In the genomic region with DNA sequence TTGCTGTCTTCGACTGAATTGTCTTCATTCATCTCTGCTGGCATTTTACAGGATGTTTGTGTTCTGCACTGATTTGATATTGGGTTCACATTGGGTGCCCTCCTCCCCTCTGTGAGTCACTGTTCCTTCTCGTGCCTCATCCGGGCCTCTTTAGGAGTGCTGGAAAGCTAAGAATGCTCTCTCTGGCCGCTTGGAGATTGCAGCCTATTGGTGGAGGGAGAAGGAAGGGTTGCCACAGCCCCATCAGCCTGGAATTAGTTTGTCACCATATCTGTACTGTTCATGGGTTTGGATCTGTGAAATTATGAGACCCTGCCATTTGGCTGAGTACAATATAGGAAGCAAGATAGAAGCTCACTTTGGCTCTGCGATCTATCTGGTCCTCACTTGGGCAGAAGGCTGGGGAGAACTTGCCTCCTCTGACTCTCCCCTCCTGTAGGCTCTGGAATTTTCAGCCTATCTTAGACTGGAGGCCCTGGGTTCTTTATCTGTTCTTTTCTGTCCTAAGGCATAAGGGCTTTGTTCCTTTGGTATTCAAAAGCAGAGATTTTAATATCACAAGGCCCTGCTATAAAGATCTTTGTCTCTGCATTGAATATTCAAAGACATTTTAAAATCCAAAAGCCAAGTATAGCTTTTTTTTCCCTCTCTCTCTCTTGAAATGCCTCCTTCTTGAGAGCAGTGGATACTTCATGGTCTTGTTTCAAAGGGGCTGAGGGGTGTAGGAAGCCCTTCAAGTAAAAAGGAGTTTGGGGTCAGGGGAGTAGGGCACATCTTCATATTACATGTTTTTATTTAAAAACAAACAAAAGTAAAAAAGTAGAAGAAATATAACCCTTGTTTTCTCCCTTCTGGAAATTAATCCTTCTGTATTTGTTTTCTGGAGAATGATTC, we compare ENCODE assay signal across 19 cellular contexts.
DNase-seq lines count a peak whose midpoint lies in the region; FAIRE-seq and TF ChIP-seq lines count a peak whose summit lies in the region.
"Had no signal": no experiment of that assay in that cellular context is flagged by ENCODE, and none has a peak within 500 bp of the region (broad histone marks: within the 10 kb centered on the region; RNA-seq: fewer than 3 reads in every experiment).

No MANE protein-coding gene starts in this region.

- TF ChIP-seq POLR2A in H1 (IDR thresholded peaks at IDR 0.05; ENCODE audit: control extremely low read depth in 1 of 2, low read depth in 2 of 2, low read length in 2 of 2), result no peak

- CTCF ChIA-PET in H1 (lab: Charles Lee; ENCODE audit: partially characterized antibody), result interaction anchor here (0.6 to 1.5 kb wide), 5 partner anchors 9 to 259 kb away, joined by 3 to 6 read pairs (median 3); no protein-coding TSS in a partner anchor

- FAIRE-seq in H1 (lab: Jason Lieb, UNC), result no peak
- FAIRE-seq: A204.1 had no signal

- H4K5ac ChIP-seq in H1 (ENCODE audit: insufficient read length, low read depth, low read length), result no peak overlapping the region

- no peak for TF ChIP-seq RAD21 in H1 (IDR thresholded peaks at IDR 0.05 in 1 of 2, conservative IDR thresholded peaks at IDR 0.05 in 1 of 2; ENCODE audit: low read depth in 2 of 2, low read length in 2 of 2)

- H3K79me1 ChIP-seq in H1 (ENCODE audit: low read depth, low read length), result no peaks in the 10 kb centered on the region

- POLR2A ChIA-PET in H1 (lab: Charles Lee; ENCODE audit: partially characterized antibody), result no interaction called here

- no peak overlapping the region for H3K27ac ChIP-seq in H1 (ENCODE audit: low read depth, low read length)

- H4K20me1 ChIP-seq in H1 (replicated peaks in 1 of 2; ENCODE audit: control insufficient read depth in 1 of 2, insufficient read depth in 2 of 2, low read length in 2 of 2), result no peaks in the 10 kb centered on the region

- no peak overlapping the region; the same call in 1 of the 2 replicates for H3K18ac ChIP-seq in H1 (ENCODE audit: extremely low read depth, low read length)

- no peak overlapping the region for H3K9ac ChIP-seq in H1 (replicated peaks in 1 of 4; ENCODE audit: extremely low read depth in 1 of 4, low read depth in 3 of 4, low read length in 3 of 4)

- WGBS in H1 (ENCODE audit: extremely low coverage in 1 of 2, insufficient coverage in 1 of 2, insufficient read length in 1 of 2, insufficient replicate concordance in 2 of 2, low coverage in 1 of 2, low lambda C conversion rate in 2 of 2, missing lambda C conversion rate in 1 of 2), 2 experiments, result 86% methylated on average over 5 of the region's 5 CpGs; no CpG with 5 or more reads in 1 of the 2 experiments

- H2BK12ac ChIP-seq in H1 (ENCODE audit: low read depth, low read length), result no peak overlapping the region

- no peak overlapping the region for H2AFZ ChIP-seq in H1 (ENCODE audit: low read length)

- peak overlapping the region; percentile 11 to 40; a peak in 2 of 4 replicates for H3K4me2 ChIP-seq in H1 (ENCODE audit: insufficient read depth in 1 of 2, low read depth in 2 of 2, low read length in 2 of 2)

- no peak overlapping the region for H2BK5ac ChIP-seq in H1 (ENCODE audit: low read depth, low read length)

- H3K4me3 ChIP-seq in H1 (ENCODE audit: extremely low read depth in 1 of 4, insufficient read depth in 2 of 4, low read depth in 3 of 4, low read length in 4 of 4), result no peak overlapping the region

- no peak overlapping the region for H4K8ac ChIP-seq in H1 (ENCODE audit: extremely low read depth, insufficient read depth, low read length)

- no peaks in the 10 kb centered on the region for H3K27me3 ChIP-seq in H1 (replicated peaks in 1 of 4; ENCODE audit: control insufficient read depth in 3 of 4, extremely low read depth in 1 of 4, insufficient read depth in 3 of 4, low read length in 3 of 4)

- H3K79me2 ChIP-seq in H1 (ENCODE audit: control insufficient read depth in 1 of 2, insufficient read depth in 2 of 2, low read length in 2 of 2), result no peaks in the 10 kb centered on the region

- no peak for TF ChIP-seq EP300 in H1 (IDR thresholded peaks at IDR 0.05; ENCODE audit: borderline replicate concordance in 1 of 2, low read depth in 2 of 2, low read length in 2 of 2)

- DNase-seq in Ammon's horn (ENCODE audit: low spot score) (peak; percentile 10), HT1080 (ENCODE audit: low read depth) (peak; percentile 27), H1 (ENCODE audit: low read depth in 1 of 2, low spot score in 2 of 2) (no peak), iPS-NIHi7 (ENCODE audit: extremely low spot score) (peak; percentile 19), NCI-H226 (no peak), NCI-H187 (lab: John Stamatoyannopoulos, UW) (no peak), iPS-NIHi11 (ENCODE audit: low spot score) (no peak)
- DNase-seq in activated CD4-positive, CD25-positive, alpha-beta regulatory T cell (lab: John Stamatoyannopoulos, UW), result no peak
- DNase-seq: activated naive CD4-positive, alpha-beta T cell treated with anti-CD3 and anti-CD28 coated beads, Interleukin-2, amount 10 ng/mL, durations not matched to agents 7 days and 5 days; DMS79; glutamatergic neuron; GOT3; KG1; NCI-H1694; NCI-H2171 treated with DMSO at 0.1 percent for 48 hours; NCI-H526 treated with DMSO at 0.1 percent for 48 hours; occipital lobe; trophoblast cell had no signal

- no peak overlapping the region for H2BK20ac ChIP-seq in H1 (ENCODE audit: low read length)

- H4K91ac ChIP-seq in H1 (replicated peaks; ENCODE audit: insufficient read length, low read length), result no peak overlapping the region

- H2BK15ac ChIP-seq in H1 (ENCODE audit: low read length), result no peak overlapping the region

- H2BK120ac ChIP-seq in H1 (replicated peaks; ENCODE audit: low read depth, low read length), result no peak overlapping the region

- H2AK5ac ChIP-seq in H1 (ENCODE audit: low read depth, low read length), result no peak overlapping the region

- TF ChIP-seq CTCF in H1 (IDR thresholded peaks at IDR 0.05; ENCODE audit: control extremely low read depth in 1 of 3, insufficient read depth in 1 of 3, low read depth in 1 of 3, low read length in 3 of 3), result no peak

- no peaks in the 10 kb centered on the region for H3K36me3 ChIP-seq in H1 (ENCODE audit: control insufficient read depth in 2 of 4, insufficient read depth in 4 of 4, low read length in 3 of 4)

- no peaks in the 10 kb centered on the region for H3K23me2 ChIP-seq in H1 (ENCODE audit: low read depth, low read length)

- H3K23ac ChIP-seq in H1 (ENCODE audit: insufficient read length), result no peak overlapping the region

- peaks cover 0 to 3% (median 1%) of the 10 kb centered on the region in 4 experiments; a peak in 2 of 7 replicates for H3K4me1 ChIP-seq in H1 (replicated peaks in 1 of 4; ENCODE audit: control insufficient read depth in 3 of 4, insufficient read depth in 4 of 4, low read length in 3 of 4)

- H3K14ac ChIP-seq in H1 (ENCODE audit: insufficient read length), result no peak overlapping the region

- H3K9me3 ChIP-seq in H1 (ENCODE audit: insufficient read depth in 2 of 2, low read depth in 1 of 2, low read length in 1 of 2), result no peaks in the 10 kb centered on the region

- H3K56ac ChIP-seq in H1 (replicated peaks; ENCODE audit: insufficient read length, low read depth, low read length), result no peak overlapping the region

- H3K4ac ChIP-seq in H1 (replicated peaks; ENCODE audit: insufficient read length, low read depth, low read length), result no peak overlapping the region

TF ChIP-seq in H1, 55 proteins besides CTCF, POLR2A, EP300 and RAD21 (continues in another document):
- TF ChIP-seq CBX8 (IDR thresholded peaks at IDR 0.05; ENCODE audit: borderline replicate concordance, low read depth, low read length) (no peak), ASH2L (IDR thresholded peaks at IDR 0.05; ENCODE audit: low read length) (no peak)

Comparison
In these comparisons a context has a peak if more than half of its experiments do, and no peak if none do; other contexts are left out.
1. DNase-seq: peak in Ammon's horn (single experiment), HT1080 (single experiment) and iPS-NIHi7 (single experiment); none in H1 (0 of 2), NCI-H226 (single experiment), activated CD4-positive, CD25-positive, alpha-beta regulatory T cell (0 of 4), NCI-H187 (0 of 2) and iPS-NIHi11 (single experiment).